8 cellular contexts compared by ENCODE assay signal in genomic region chr19:1315470-1316166, GRCh38. TPM values are rescaled to one million over a fixed set of nuclear protein-coding genes. Genes with fewer than 3 reads are reported as not detected.
A peak's percentile ranks its signal among the peaks of the same experiment; 100 is the strongest.
DNase-seq lines count a peak whose midpoint lies in the region; ATAC-seq, FAIRE-seq and TF ChIP-seq lines count a peak whose summit lies in the region.

No MANE protein-coding gene starts in this region.

- H3K4me2 ChIP-seq in astrocyte (ENCODE audit: low read length): peak overlapping the region; percentile 72

- no peak overlapping the region for H3K9ac ChIP-seq in astrocyte (ENCODE audit: low read length)

- no peak overlapping the region for H3K4me3 ChIP-seq in astrocyte (ENCODE audit: insufficient read depth, low read depth, low read length)
- H3K4me3 ChIP-seq in skeletal muscle cell (ENCODE audit: low read depth, low read length): peak overlapping the region; percentile 27

- H3K27me3 ChIP-seq in astrocyte (ENCODE audit: insufficient read depth, low read length): peaks cover 14% of the 10 kb centered on the region

- H3K36me3 Mint-ChIP-seq in astrocyte (ENCODE audit: low read depth, unreplicated experiment): no peaks in the 10 kb centered on the region

- peaks cover 9% of the 10 kb centered on the region for H3K4me1 Mint-ChIP-seq in astrocyte (ENCODE audit: low read depth, unreplicated experiment)

- H4K20me1 ChIP-seq in astrocyte (ENCODE audit: insufficient read depth, low read length): no peaks in the 10 kb centered on the region

- peak overlapping the region; percentile 58 for H3K27ac Mint-ChIP-seq in astrocyte (ENCODE audit: unreplicated experiment)

- no peak for FAIRE-seq in astrocyte (lab: Jason Lieb, UNC)

- peak; percentile 32 for DNase-seq in NCI-H82 (lab: John Stamatoyannopoulos, UW)
- no peak for DNase-seq in NCI-H82 treated with DMSO at 0.1 percent for 48 hours (lab: John Stamatoyannopoulos, UW; ENCODE audit: unreplicated experiment)
- DNase-seq in NCI-H69 (lab: John Stamatoyannopoulos, UW): peak; percentile 70
- DNase-seq in astrocyte (ENCODE audit: low read depth): peak; percentile 16
- DNase-seq in hypothalamus (lab: John Stamatoyannopoulos, UW): peak in 42 of 51 donors; percentile 6 to 80 (median 43)
- DNase-seq in skeletal muscle cell (ENCODE audit: low read depth): no peak

- no peaks in the 10 kb centered on the region for H3K9me3 ChIP-seq in astrocyte (ENCODE audit: insufficient read depth, low read depth, low read length)

- H3K36me3 ChIP-seq in astrocyte (ENCODE audit: insufficient read depth, low read length): no peaks in the 10 kb centered on the region

- no peak for TF ChIP-seq CTCF in astrocyte (IDR thresholded peaks at IDR 0.05; ENCODE audit: insufficient read depth, low read depth, low read length)

- ATAC-seq in GM19328 (IDR thresholded peaks at IDR 0.05; ENCODE audit: unreplicated experiment): no peak
- ATAC-seq in HG02610 (IDR thresholded peaks at IDR 0.05; ENCODE audit: unreplicated experiment): no peak

- H3K27ac ChIP-seq in astrocyte (ENCODE audit: low read depth, low read length): no peak overlapping the region

- no peaks in the 10 kb centered on the region for H3K9me3 Mint-ChIP-seq in astrocyte (ENCODE audit: unreplicated experiment)

- no peak overlapping the region for H3K4me3 Mint-ChIP-seq in astrocyte (ENCODE audit: unreplicated experiment)

- H3K4me1 ChIP-seq in astrocyte (ENCODE audit: insufficient read depth, low read length): peaks cover 13% of the 10 kb centered on the region

- H3K27me3 Mint-ChIP-seq in astrocyte (ENCODE audit: low read depth, unreplicated experiment): peaks cover 12% of the 10 kb centered on the region

- H3K79me2 ChIP-seq in astrocyte (ENCODE audit: insufficient read depth, low read length): no peaks in the 10 kb centered on the region

- no peak overlapping the region for H2AFZ ChIP-seq in astrocyte (ENCODE audit: low read depth, low read length)

RNA-seq across cellular contexts. Expression of gene EFNA2, which starts 29.9 kb away (rescaled TPM):
- total RNA-seq in astrocyte: 7.0 and 8.4 TPM in 2 replicates

RNA-seq across cellular contexts. Expression of gene FAM174C, which starts 40.3 kb away (rescaled TPM):
- total RNA-seq in astrocyte: 50.5 and 50.8 TPM in 2 replicates

RNA-seq across cellular contexts. Expression of gene CIRBP, which starts 46.5 kb away (rescaled TPM):
- 184 and 215 TPM in 2 replicates for total RNA-seq in astrocyte

Comparison
In these comparisons a context has a peak if more than half of its experiments do, and no peak if none do; other contexts are left out.
1. DNase-seq: peak in NCI-H82 (single experiment), NCI-H69 (single experiment), astrocyte (single experiment) and hypothalamus (42 of 51); none in NCI-H82 treated with DMSO at 0.1 percent for 48 hours (single experiment) and skeletal muscle cell (single experiment).